ENCODE assay signal across 8 cellular contexts in genomic region chr19:2083174-2083854, GRCh38. TPM values are rescaled to one million over a fixed set of nuclear protein-coding genes. Genes with fewer than 3 reads are reported as not detected.
DNase-seq lines count a peak whose midpoint lies in the region; ATAC-seq and TF ChIP-seq lines count a peak whose summit lies in the region.

No MANE protein-coding gene starts in this region.

- H3K27me3 ChIP-seq in duodenal mucosa (ENCODE audit: control insufficient read depth in 1 of 2, insufficient read depth in 2 of 2, low read length in 2 of 2), result no peaks in the 10 kb centered on the region
- H3K27me3 ChIP-seq in smooth muscle cell (ENCODE audit: low read depth), result no peaks in the 10 kb centered on the region

- no peak overlapping the region for H2AFZ ChIP-seq in smooth muscle cell (ENCODE audit: low read depth)

- H3K79me2 ChIP-seq in smooth muscle cell (ENCODE audit: low read depth), result peaks cover 26% of the 10 kb centered on the region

- H3K36me3 ChIP-seq in duodenal mucosa (ENCODE audit: control insufficient read depth in 1 of 2, insufficient read depth in 2 of 2, low read length in 2 of 2) (peaks cover 2 to 23% of the 10 kb centered on the region in 2 donors), smooth muscle cell (ENCODE audit: low read depth) (no peaks in the 10 kb centered on the region)

- no peak overlapping the region for H3K4me2 ChIP-seq in smooth muscle cell

- TF ChIP-seq CTCF in smooth muscle cell (IDR thresholded peaks at IDR 0.05; ENCODE audit: borderline replicate concordance, insufficient read depth, poor library complexity, severe bottlenecking) (no peak), foreskin fibroblast (IDR thresholded peaks at IDR 0.05; ENCODE audit: low read depth, low read length) (no peak)

- 96% methylated on average over 20 of the region's 20 CpGs for WGBS in smooth muscle cell (ENCODE audit: low lambda C conversion rate)

- H3K4me3 ChIP-seq in duodenal mucosa (ENCODE audit: low read depth in 1 of 2, low read length in 2 of 2) (peak overlapping the region; percentile 50 to 56), smooth muscle cell (no peak overlapping the region), foreskin fibroblast (ENCODE audit: low read depth in 1 of 2, low read length in 2 of 2) (no peak overlapping the region)

- no peaks in the 10 kb centered on the region for H3F3A ChIP-seq in smooth muscle cell (ENCODE audit: low read depth)

- peaks cover 60% of the 10 kb centered on the region for H4K20me1 ChIP-seq in smooth muscle cell (ENCODE audit: low read depth)

- H3K4me1 ChIP-seq in duodenal mucosa (ENCODE audit: control insufficient read depth in 1 of 2, insufficient read depth in 2 of 2, low read length in 2 of 2) (peaks cover 10 to 26% of the 10 kb centered on the region in 2 donors), smooth muscle cell (ENCODE audit: low read depth) (no peaks in the 10 kb centered on the region)

- ATAC-seq in GM18909 (IDR thresholded peaks at IDR 0.05; ENCODE audit: poor library complexity, unreplicated experiment), result no peak

- no peak overlapping the region for H3K27ac ChIP-seq in duodenal mucosa (ENCODE audit: low read depth, low read length)
- H3K27ac ChIP-seq in smooth muscle cell (ENCODE audit: low read depth), result no peak overlapping the region

- H3K9ac ChIP-seq in duodenal mucosa (ENCODE audit: low read depth in 1 of 2, low read length in 2 of 2), result peak overlapping the region; percentile 1 to 46
- no peak overlapping the region for H3K9ac ChIP-seq in smooth muscle cell (ENCODE audit: low read depth)

- DNase-seq in GM19240 (ENCODE audit: insufficient read length, low spot score) (peak; percentile 58), UCSD-AML1 (lab: John Stamatoyannopoulos, UW; ENCODE audit: unreplicated experiment) (peak; percentile 69), smooth muscle cell (lab: John Stamatoyannopoulos, UW; ENCODE audit: unreplicated experiment) (no peak), KG1 (lab: John Stamatoyannopoulos, UW) (no peak), foreskin fibroblast (no peak)
- peak; percentile 61 for DNase-seq in stimulated activated CD8-positive, alpha-beta memory T cell treated with anti-CD3 and anti-CD28 coated beads, Interleukin-12 subunit alpha, Interleukin-12 subunit beta, amount 100 ng/mL, for 1 hour (ENCODE audit: low read depth)

- H3K9me3 ChIP-seq in duodenal mucosa (ENCODE audit: control insufficient read depth in 1 of 2, low read length in 2 of 2) (no peaks in the 10 kb centered on the region), smooth muscle cell (replicated peaks; ENCODE audit: low read depth) (no peaks in the 10 kb centered on the region)

RNA-seq across cellular contexts. Expression of gene MOB3A, which starts 12.8 kb away (rescaled TPM):
- total RNA-seq in smooth muscle cell, result 11.2 and 13.5 TPM in 2 replicates
- 23.8 and 32.9 TPM in 2 replicates for polyA plus RNA-seq in smooth muscle cell

RNA-seq across cellular contexts. Expression of gene IZUMO4, which starts 13.4 kb away (rescaled TPM):
- 1.6 and 1.8 TPM in 2 replicates for total RNA-seq in smooth muscle cell
- polyA plus RNA-seq in smooth muscle cell, result 0.48 and 0.58 TPM in 2 replicates

RNA-seq across cellular contexts. Expression of gene MKNK2, which starts 32.3 kb away (rescaled TPM):
- 30.1 and 43.6 TPM in 2 replicates for total RNA-seq in smooth muscle cell
- 44.7 and 80.1 TPM in 2 replicates for polyA plus RNA-seq in smooth muscle cell

Comparison
In these comparisons a context has a peak if more than half of its experiments do, and no peak if none do; other contexts are left out.
1. DNase-seq: peak in GM19240 (single experiment), UCSD-AML1 (single experiment) and stimulated activated CD8-positive, alpha-beta memory T cell treated with anti-CD3 and anti-CD28 coated beads, Interleukin-12 subunit alpha, Interleukin-12 subunit beta, amount 100 ng/mL, for 1 hour (single experiment); none in smooth muscle cell (single experiment), KG1 (single experiment) and foreskin fibroblast (0 of 2).
2. H3K4me3 ChIP-seq: peak in duodenal mucosa (2 of 2); none in smooth muscle cell (single experiment) and foreskin fibroblast (0 of 2).